1 cellular context compared by ENCODE assay signal in genomic region chr22:24450600-24450999, GRCh38.
TF ChIP-seq lines count a peak whose summit lies in the region.

No MANE protein-coding gene starts in this region.

TF ChIP-seq in SK-N-SH treated with all-trans-retinoic acid at 6 μM for 48 hours, 23 proteins besides CTCF, POLR2A, EP300 and RAD21 (continued from another document):
- TF ChIP-seq, protein P1, sequence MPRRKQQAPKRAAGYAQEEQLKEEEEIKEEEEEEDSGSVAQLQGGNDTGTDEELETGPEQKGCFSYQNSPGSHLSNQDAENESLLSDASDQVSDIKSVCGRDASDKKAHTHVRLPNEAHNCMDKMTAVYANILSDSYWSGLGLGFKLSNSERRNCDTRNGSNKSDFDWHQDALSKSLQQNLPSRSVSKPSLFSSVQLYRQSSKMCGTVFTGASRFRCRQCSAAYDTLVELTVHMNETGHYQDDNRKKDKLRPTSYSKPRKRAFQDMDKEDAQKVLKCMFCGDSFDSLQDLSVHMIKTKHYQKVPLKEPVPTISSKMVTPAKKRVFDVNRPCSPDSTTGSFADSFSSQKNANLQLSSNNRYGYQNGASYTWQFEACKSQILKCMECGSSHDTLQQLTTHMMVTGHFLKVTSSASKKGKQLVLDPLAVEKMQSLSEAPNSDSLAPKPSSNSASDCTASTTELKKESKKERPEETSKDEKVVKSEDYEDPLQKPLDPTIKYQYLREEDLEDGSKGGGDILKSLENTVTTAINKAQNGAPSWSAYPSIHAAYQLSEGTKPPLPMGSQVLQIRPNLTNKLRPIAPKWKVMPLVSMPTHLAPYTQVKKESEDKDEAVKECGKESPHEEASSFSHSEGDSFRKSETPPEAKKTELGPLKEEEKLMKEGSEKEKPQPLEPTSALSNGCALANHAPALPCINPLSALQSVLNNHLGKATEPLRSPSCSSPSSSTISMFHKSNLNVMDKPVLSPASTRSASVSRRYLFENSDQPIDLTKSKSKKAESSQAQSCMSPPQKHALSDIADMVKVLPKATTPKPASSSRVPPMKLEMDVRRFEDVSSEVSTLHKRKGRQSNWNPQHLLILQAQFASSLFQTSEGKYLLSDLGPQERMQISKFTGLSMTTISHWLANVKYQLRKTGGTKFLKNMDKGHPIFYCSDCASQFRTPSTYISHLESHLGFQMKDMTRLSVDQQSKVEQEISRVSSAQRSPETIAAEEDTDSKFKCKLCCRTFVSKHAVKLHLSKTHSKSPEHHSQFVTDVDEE (CRISPR knock-in tag; IDR thresholded peaks at IDR 0.05): peak; percentile 48; the same call in 1 of the 2 replicates
- no peak for TF ChIP-seq GLIS3 (CRISPR knock-in tag; IDR thresholded peaks at IDR 0.05)
- no peak for TF ChIP-seq ISL1 (CRISPR knock-in tag; IDR thresholded peaks at IDR 0.05)
- TF ChIP-seq, protein P2, sequence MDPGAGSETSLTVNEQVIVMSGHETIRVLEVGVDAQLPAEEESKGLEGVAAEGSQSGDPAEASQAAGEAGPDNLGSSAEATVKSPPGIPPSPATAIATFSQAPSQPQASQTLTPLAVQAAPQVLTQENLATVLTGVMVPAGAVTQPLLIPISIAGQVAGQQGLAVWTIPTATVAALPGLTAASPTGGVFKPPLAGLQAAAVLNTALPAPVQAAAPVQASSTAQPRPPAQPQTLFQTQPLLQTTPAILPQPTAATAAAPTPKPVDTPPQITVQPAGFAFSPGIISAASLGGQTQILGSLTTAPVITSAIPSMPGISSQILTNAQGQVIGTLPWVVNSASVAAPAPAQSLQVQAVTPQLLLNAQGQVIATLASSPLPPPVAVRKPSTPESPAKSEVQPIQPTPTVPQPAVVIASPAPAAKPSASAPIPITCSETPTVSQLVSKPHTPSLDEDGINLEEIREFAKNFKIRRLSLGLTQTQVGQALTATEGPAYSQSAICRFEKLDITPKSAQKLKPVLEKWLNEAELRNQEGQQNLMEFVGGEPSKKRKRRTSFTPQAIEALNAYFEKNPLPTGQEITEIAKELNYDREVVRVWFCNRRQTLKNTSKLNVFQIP (CRISPR knock-in tag; IDR thresholded peaks at IDR 0.05; ENCODE audit: borderline replicate concordance, low read depth): no peak
- TF ChIP-seq PPARA (CRISPR knock-in tag; IDR thresholded peaks at IDR 0.05; ENCODE audit: borderline replicate concordance): no peak
TF ChIP-seq in SK-N-SH treated with all-trans-retinoic acid at 6 μM for 48 hours: peak in this region for 4.
